ENCODE assay signal across 23 cellular contexts in the genomic region with DNA sequence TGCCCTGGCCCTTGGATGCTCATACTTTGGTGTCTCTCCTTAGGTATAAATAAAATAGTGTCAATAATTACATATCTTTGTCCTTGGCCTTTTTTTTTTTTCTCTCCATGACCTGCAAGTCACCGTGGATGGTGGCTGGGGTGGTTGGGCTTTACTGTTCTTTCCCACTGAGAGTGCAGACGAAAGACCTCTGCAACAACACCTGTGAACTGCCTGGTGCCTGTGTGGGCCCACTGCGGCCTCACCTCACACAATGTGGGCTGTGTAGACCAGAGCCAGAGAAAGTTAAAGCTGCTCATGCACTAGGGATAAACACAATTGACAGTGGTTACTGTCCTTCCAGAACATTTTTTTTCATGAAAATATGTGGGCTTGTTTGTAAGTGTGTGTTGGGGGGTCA.
"Had no signal": no experiment of that assay in that cellular context is flagged by ENCODE, and none has a peak within 500 bp of the region (broad histone marks: within the 10 kb centered on the region; RNA-seq: fewer than 3 reads in every experiment).

No MANE protein-coding gene starts in this region.

- DNase-seq: Kasumi-1; MM.1S; NCI-H1092 treated with DMSO at 0.1 percent for 48 hours; NCI-H1436; NCI-H187; NCI-H2029; NCI-H2081 treated with DMSO at 0.1 percent for 48 hours; NCI-H2171; NCI-H226; NCI-H446; NCI-H510A; NCI-H524 treated with DMSO at 0.1 percent for 48 hours; NCI-H69; NCI-H774; NK-92 treated with Interleukin-12 subunit alpha and Interleukin-12 subunit beta, amount 100 ng/mL, for 24 hours; PC-3; SHP77; SK-N-SH had no signal

- H3K9me3 Mint-ChIP-seq: IgD-negative memory B cell had no signal

- H3K4me3 Mint-ChIP-seq: IgD-negative memory B cell had no signal

- H3K4me2 ChIP-seq: KMS-11, SK-N-SH had no signal

- H3K27me3 Mint-ChIP-seq: IgD-negative memory B cell had no signal

- ATAC-seq: Panc1, PC-3 had no signal

- H3K9ac ChIP-seq: KMS-11, SK-N-SH had no signal

- H3K27ac ChIP-seq: KMS-11, RWPE1 had no signal

- H3K4me3 ChIP-seq: K562 had no signal
